Comparison of ENCODE assay signal across 8 cellular contexts in the genomic region with DNA sequence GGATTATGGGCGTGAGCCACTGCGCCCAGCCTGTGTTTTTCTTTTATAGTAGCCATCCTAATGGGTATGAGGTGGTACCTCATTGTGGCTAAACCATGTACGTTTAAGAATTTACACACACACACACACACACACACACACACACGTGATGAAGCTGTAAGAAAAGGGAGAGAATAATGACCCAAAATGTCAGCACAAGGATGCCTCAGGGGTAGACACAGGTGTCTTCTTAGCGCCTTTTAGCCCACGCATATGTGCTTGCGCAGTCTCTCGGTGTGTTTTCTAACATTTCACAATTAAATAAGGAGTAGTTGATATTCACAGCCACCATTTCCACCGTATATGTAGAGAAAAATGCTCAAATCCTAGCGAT. TPM values are rescaled to one million over a fixed set of nuclear protein-coding genes. Genes with fewer than 3 reads are reported as not detected.
DNase-seq lines count a peak whose midpoint lies in the region; ATAC-seq and TF ChIP-seq lines count a peak whose summit lies in the region.

No MANE protein-coding gene starts in this region.

- H3K4me1 ChIP-seq in gastroesophageal sphincter, result peaks cover 0 to 76% (median 25%) of the 10 kb centered on the region in 3 donors
- peaks cover 34 to 93% (median 81%) of the 10 kb centered on the region in 6 donors for H3K4me1 ChIP-seq in spleen

- TF ChIP-seq POLR2A in gastroesophageal sphincter (IDR thresholded peaks at IDR 0.05), result no peak
- TF ChIP-seq POLR2A in spleen (IDR thresholded peaks at IDR 0.05), result no peak

- ATAC-seq in gastroesophageal sphincter (no peak), HG02970 (IDR thresholded peaks at IDR 0.05; ENCODE audit: low FRiP score, unreplicated experiment) (no peak), HG03139 (IDR thresholded peaks at IDR 0.05; ENCODE audit: unreplicated experiment) (no peak)

- H3K27me3 ChIP-seq in WERI-Rb-1 (ENCODE audit: insufficient read depth, low read depth, severe bottlenecking), result no peaks in the 10 kb centered on the region
- H3K27me3 ChIP-seq in gastroesophageal sphincter, result peaks cover 33% of the 10 kb centered on the region
- peaks cover 0 to 22% (median 0%) of the 10 kb centered on the region in 7 donors for H3K27me3 ChIP-seq in spleen (replicated peaks in 1 of 7)

- DNase-seq in activated CD4-positive, alpha-beta T cell treated with anti-CD3 and anti-CD28 coated beads for 48 hours, result peak; percentile 52
- no peak for DNase-seq in activated CD4-positive, alpha-beta T cell treated with anti-CD3 and anti-CD28 coated beads, Interleukin-2, amount 50 U/mL, for 4 hours
- DNase-seq in WERI-Rb-1, result no peak
- no peak for DNase-seq in spleen
- no peak for DNase-seq in activated effector memory CD4-positive, alpha-beta T cell treated with anti-CD3 and anti-CD28 coated beads, Interleukin-2, amount 50 U/mL, for 16 hours

- intact Hi-C loops in spleen (cut with DNase I; ENCODE audit: low total_unique reads), result no loop called here

- H3K36me3 ChIP-seq in WERI-Rb-1, result no peaks in the 10 kb centered on the region
- H3K36me3 ChIP-seq in gastroesophageal sphincter, result no peaks in the 10 kb centered on the region
- H3K36me3 ChIP-seq in spleen, result no peaks in the 10 kb centered on the region

- TF ChIP-seq EP300 in gastroesophageal sphincter (IDR thresholded peaks at IDR 0.05), result no peak

- WGBS in gastroesophageal sphincter (ENCODE audit: low coverage in 1 of 2), 2 donors, result 6 to 27% methylated on average over 5 to 7 of the region's 10 CpGs
- WGBS in spleen, 5 donors, result 18 to 34% (median 26%) methylated on average over 10 of the region's 10 CpGs

- TF ChIP-seq CTCF in WERI-Rb-1 (IDR thresholded peaks at IDR 0.05; ENCODE audit: low read depth, low read length) (no peak), gastroesophageal sphincter (IDR thresholded peaks at IDR 0.05) (no peak), spleen (IDR thresholded peaks at IDR 0.05 in 8 of 11, conservative IDR thresholded peaks at IDR 0.05 in 3 of 11) (no peak)

- peak overlapping the region; percentile 78 for H3K4me3 ChIP-seq in WERI-Rb-1 (ENCODE audit: low read depth, low read length)
- peak overlapping the region; percentile 73 to 94 for H3K4me3 ChIP-seq in gastroesophageal sphincter
- H3K4me3 ChIP-seq in spleen, result peak overlapping the region; percentile 65 to 95 (median 78)

- H3K27ac ChIP-seq in WERI-Rb-1, result peak overlapping the region; percentile 83
- peak overlapping the region; percentile 74 to 97 (median 92) for H3K27ac ChIP-seq in gastroesophageal sphincter
- peak overlapping the region; percentile 86 to 94 (median 92) for H3K27ac ChIP-seq in spleen

- H3K9me3 ChIP-seq in WERI-Rb-1 (ENCODE audit: severe bottlenecking) (no peaks in the 10 kb centered on the region), gastroesophageal sphincter (no peaks in the 10 kb centered on the region), spleen (no peaks in the 10 kb centered on the region)

RNA-seq across cellular contexts. Expression of gene PFKL, which starts 0.8 kb away (rescaled TPM):
- total RNA-seq in gastroesophageal sphincter, result 100 to 1,000 TPM in 1 of 4 donors, 10 to 100 TPM in 3; 57.7 to 103 (median 72.1) TPM
- total RNA-seq in spleen, result 100 to 1,000 TPM in 5 of 7 donors, 10 to 100 TPM in 2; 88.1 to 145 (median 126) TPM
- polyA plus RNA-seq in spleen, result 100 to 1,000 TPM in 1 of 3 donors, 10 to 100 TPM in 2; 65.9 to 113 (median 84.4) TPM

RNA-seq across cellular contexts. Expression of gene AIRE, which starts 13.4 kb away (rescaled TPM):
- total RNA-seq in gastroesophageal sphincter (not detected), spleen (under 1 TPM in 2 of 7 donors, not detected in 5; 0.10 to 0.16 TPM)
- under 1 TPM in 2 of 3 donors, not detected in 1; 0.08 to 0.11 TPM for polyA plus RNA-seq in spleen

RNA-seq across cellular contexts. Expression of gene DNMT3L, which starts 37.4 kb away (rescaled TPM):
- total RNA-seq in gastroesophageal sphincter (not detected), spleen (not detected)
- polyA plus RNA-seq in spleen, result not detected

RNA-seq across cellular contexts. Expression of gene CFAP410, which starts 40.1 kb away (rescaled TPM):
- total RNA-seq in gastroesophageal sphincter, result 10 to 100 TPM; 26.2 to 35.0 (median 30.2) TPM
- total RNA-seq in spleen, result 10 to 100 TPM; 26.2 to 34.3 (median 32.3) TPM
- polyA plus RNA-seq in spleen, result 10 to 100 TPM; 41.5 to 79.8 (median 70.9) TPM

RNA-seq across cellular contexts. Expression of gene TRPM2, which starts 54.4 kb away (rescaled TPM):
- total RNA-seq in gastroesophageal sphincter (1 to 10 TPM; 1.0 to 3.3 (median 3.1) TPM), spleen (10 to 100 TPM; 10.4 to 35.3 (median 22.0) TPM)
- polyA plus RNA-seq in spleen, result 10 to 100 TPM; 20.5 to 44.1 (median 28.4) TPM
